Comparison of ENCODE assay signal across 9 cellular contexts in genomic region chr17:14337596-14338079, GRCh38. TPM values are rescaled to one million over a fixed set of nuclear protein-coding genes. Genes with fewer than 3 reads are reported as not detected.
A peak's percentile ranks its signal among the peaks of the same experiment; 100 is the strongest.
DNase-seq lines count a peak whose midpoint lies in the region; ATAC-seq and TF ChIP-seq lines count a peak whose summit lies in the region.
"Had no signal": no experiment of that assay in that cellular context is flagged by ENCODE, and none has a peak within 500 bp of the region (broad histone marks: within the 10 kb centered on the region; RNA-seq: fewer than 3 reads in every experiment).

No MANE protein-coding gene starts in this region.

- intact Hi-C loops in natural killer cell (cut with micrococcal nuclease): no loop called here

- no peaks in the 10 kb centered on the region for H3K9me3 Mint-ChIP-seq in natural killer cell treated with Interleukin-12 subunit alpha and Interleukin-12 subunit beta and Interleukin-15 and Interleukin-18, amount 100 ng/mL, for 72 hours
- H3K9me3 Mint-ChIP-seq in natural killer cell (no peaks in the 10 kb centered on the region), osteocyte (ENCODE audit: unreplicated experiment) (no peaks in the 10 kb centered on the region)
- no peaks in the 10 kb centered on the region for H3K9me3 Mint-ChIP-seq in stimulated activated naive CD8-positive, alpha-beta T cell treated with anti-CD3 and anti-CD28 coated beads, Interleukin-15, Interleukin-2, amounts not matched to agents 100 ng/mL and 50 ng/mL, for 24 hours

- peak; percentile 48 for DNase-seq in natural killer cell treated with Interleukin-12 subunit alpha and Interleukin-12 subunit beta and Interleukin-15 and Interleukin-18, amount 100 ng/mL, for 72 hours (ENCODE audit: low spot score)
- no peak for DNase-seq in natural killer cell
- DNase-seq in activated naive CD4-positive, alpha-beta T cell treated with anti-CD3 and anti-CD28 coated beads, Interleukin-2, amount 50 U/mL, for 16 hours: peak; percentile 49
- no peak for DNase-seq in Kasumi-1 (lab: John Stamatoyannopoulos, UW)
- DNase-seq in osteocyte (ENCODE audit: extremely low spot score, unreplicated experiment): no peak
- DNase-seq: C1 segment of cervical spinal cord had no signal

- H3K27me3 Mint-ChIP-seq in natural killer cell treated with Interleukin-12 subunit alpha and Interleukin-12 subunit beta and Interleukin-15 and Interleukin-18, amount 100 ng/mL, for 72 hours: no peaks in the 10 kb centered on the region
- H3K27me3 Mint-ChIP-seq in natural killer cell (ENCODE audit: low read depth in 2 of 2): no peaks in the 10 kb centered on the region
- no peaks in the 10 kb centered on the region for H3K27me3 Mint-ChIP-seq in stimulated activated naive CD8-positive, alpha-beta T cell treated with anti-CD3 and anti-CD28 coated beads, Interleukin-15, Interleukin-2, amounts not matched to agents 100 ng/mL and 50 ng/mL, for 24 hours
- no peaks in the 10 kb centered on the region for H3K27me3 Mint-ChIP-seq in osteocyte (ENCODE audit: unreplicated experiment)

- TF ChIP-seq CTCF in natural killer cell (IDR thresholded peaks at IDR 0.05): no peak
- no peak for TF ChIP-seq CTCF in osteocyte (IDR thresholded peaks at IDR 0.05)

- H3K36me3 Mint-ChIP-seq in natural killer cell treated with Interleukin-12 subunit alpha and Interleukin-12 subunit beta and Interleukin-15 and Interleukin-18, amount 100 ng/mL, for 72 hours: no peaks in the 10 kb centered on the region
- H3K36me3 Mint-ChIP-seq in natural killer cell: no peaks in the 10 kb centered on the region
- peaks cover 7% of the 10 kb centered on the region for H3K36me3 Mint-ChIP-seq in stimulated activated naive CD8-positive, alpha-beta T cell treated with anti-CD3 and anti-CD28 coated beads, Interleukin-15, Interleukin-2, amounts not matched to agents 100 ng/mL and 50 ng/mL, for 24 hours (ENCODE audit: low read depth)
- peaks cover 17% of the 10 kb centered on the region for H3K36me3 Mint-ChIP-seq in osteocyte (ENCODE audit: unreplicated experiment)

- ATAC-seq in natural killer cell treated with Interleukin-12 subunit alpha and Interleukin-12 subunit beta and Interleukin-15 and Interleukin-18, amount 100 ng/mL, for 72 hours: peak; percentile 62 to 80
- ATAC-seq in natural killer cell: no peak
- peak; percentile 86 for ATAC-seq in HG03103 (IDR thresholded peaks at IDR 0.05; ENCODE audit: low read depth, unreplicated experiment)
- no peak for ATAC-seq in GM21447 (IDR thresholded peaks at IDR 0.05; ENCODE audit: unreplicated experiment)

- peaks cover 65 to 66% of the 10 kb centered on the region in 2 donors for H3K4me1 Mint-ChIP-seq in natural killer cell treated with Interleukin-12 subunit alpha and Interleukin-12 subunit beta and Interleukin-15 and Interleukin-18, amount 100 ng/mL, for 72 hours (ENCODE audit: low read depth in 2 of 2)
- peaks cover 78 to 84% of the 10 kb centered on the region in 2 donors for H3K4me1 Mint-ChIP-seq in natural killer cell
- peaks cover 85% of the 10 kb centered on the region for H3K4me1 Mint-ChIP-seq in stimulated activated naive CD8-positive, alpha-beta T cell treated with anti-CD3 and anti-CD28 coated beads, Interleukin-15, Interleukin-2, amounts not matched to agents 100 ng/mL and 50 ng/mL, for 24 hours (ENCODE audit: low read depth)
- H3K4me1 Mint-ChIP-seq in osteocyte (ENCODE audit: unreplicated experiment): peaks cover 67% of the 10 kb centered on the region

- peak overlapping the region in 1 of 2 donors; percentile 61 for H3K27ac Mint-ChIP-seq in natural killer cell treated with Interleukin-12 subunit alpha and Interleukin-12 subunit beta and Interleukin-15 and Interleukin-18, amount 100 ng/mL, for 72 hours
- peak overlapping the region in 1 of 2 donors; percentile 78 for H3K27ac Mint-ChIP-seq in natural killer cell
- peak overlapping the region; percentile 91 for H3K27ac Mint-ChIP-seq in stimulated activated naive CD8-positive, alpha-beta T cell treated with anti-CD3 and anti-CD28 coated beads, Interleukin-15, Interleukin-2, amounts not matched to agents 100 ng/mL and 50 ng/mL, for 24 hours
- no peak overlapping the region for H3K27ac Mint-ChIP-seq in osteocyte (ENCODE audit: unreplicated experiment)

- H3K4me3 Mint-ChIP-seq in natural killer cell treated with Interleukin-12 subunit alpha and Interleukin-12 subunit beta and Interleukin-15 and Interleukin-18, amount 100 ng/mL, for 72 hours: peak overlapping the region; percentile 3
- H3K4me3 Mint-ChIP-seq in natural killer cell (no peak overlapping the region), osteocyte (ENCODE audit: unreplicated experiment) (no peak overlapping the region)
- peak overlapping the region; percentile 50 for H3K4me3 Mint-ChIP-seq in stimulated activated naive CD8-positive, alpha-beta T cell treated with anti-CD3 and anti-CD28 coated beads, Interleukin-15, Interleukin-2, amounts not matched to agents 100 ng/mL and 50 ng/mL, for 24 hours

RNA-seq across cellular contexts. Expression of gene HS3ST3B1, which starts 36.8 kb away (rescaled TPM):
- 10 to 100 TPM; 13.2 to 22.0 TPM for total RNA-seq in natural killer cell treated with Interleukin-12 subunit alpha and Interleukin-12 subunit beta and Interleukin-15 and Interleukin-18, amount 100 ng/mL, for 72 hours
- total RNA-seq in natural killer cell (10 to 100 TPM; 14.1 to 18.6 (median 17.1) TPM), osteocyte (76.9 and 77.0 TPM in 2 replicates)

Comparison
In these comparisons a context has a peak if more than half of its experiments do, and no peak if none do; other contexts are left out.
1. ATAC-seq: peak in natural killer cell treated with Interleukin-12 subunit alpha and Interleukin-12 subunit beta and Interleukin-15 and Interleukin-18, amount 100 ng/mL, for 72 hours (2 of 2) and HG03103 (single experiment); none in natural killer cell (0 of 3) and GM21447 (single experiment).
2. DNase-seq: peak in natural killer cell treated with Interleukin-12 subunit alpha and Interleukin-12 subunit beta and Interleukin-15 and Interleukin-18, amount 100 ng/mL, for 72 hours (single experiment) and activated naive CD4-positive, alpha-beta T cell treated with anti-CD3 and anti-CD28 coated beads, Interleukin-2, amount 50 U/mL, for 16 hours (single experiment); none in natural killer cell (single experiment), Kasumi-1 (0 of 2) and osteocyte (single experiment).
3. H3K4me3 Mint-ChIP-seq: peak in natural killer cell treated with Interleukin-12 subunit alpha and Interleukin-12 subunit beta and Interleukin-15 and Interleukin-18, amount 100 ng/mL, for 72 hours (single experiment) and stimulated activated naive CD8-positive, alpha-beta T cell treated with anti-CD3 and anti-CD28 coated beads, Interleukin-15, Interleukin-2, amounts not matched to agents 100 ng/mL and 50 ng/mL, for 24 hours (single experiment); none in natural killer cell (single experiment) and osteocyte (single experiment).